In genomic region chr4:76987153-76987562, GRCh38 we compare ENCODE assay signal across 11 cellular contexts. TPM values are rescaled to one million over a fixed set of nuclear protein-coding genes. Genes with fewer than 3 reads are reported as not detected.
DNase-seq lines count a peak whose midpoint lies in the region; ATAC-seq, FAIRE-seq and TF ChIP-seq lines count a peak whose summit lies in the region.
"Had no signal": no experiment of that assay in that cellular context is flagged by ENCODE, and none has a peak within 500 bp of the region (broad histone marks: within the 10 kb centered on the region; RNA-seq: fewer than 3 reads in every experiment).

No MANE protein-coding gene starts in this region.

- H3K9ac ChIP-seq in skeletal muscle tissue (ENCODE audit: low read depth in 1 of 3, low read length in 3 of 3) (no peak overlapping the region), kidney (ENCODE audit: low read length in 2 of 2) (no peak overlapping the region)

- H3F3A ChIP-seq in GM23338 (replicated peaks; ENCODE audit: low read depth): no peaks in the 10 kb centered on the region

- no peak overlapping the region; the same call in 2 of the 3 replicates for H3K4me3 Mint-ChIP-seq in GM23338
- H3K4me3 Mint-ChIP-seq in WTC11: no peak overlapping the region
- H3K4me3 Mint-ChIP-seq: memory B cell had no signal

- H3K27ac Mint-ChIP-seq in GM23338 (no peak overlapping the region; the same call in 1 of the 2 replicates), WTC11 (peak overlapping the region; percentile 46; the same call in 1 of the 2 replicates)
- H3K27ac Mint-ChIP-seq: memory B cell had no signal

- TF ChIP-seq CTCF in GM23338 (conservative IDR thresholded peaks at IDR 0.05; ENCODE audit: low read depth in 2 of 2): no peak
- no peak for TF ChIP-seq CTCF in WTC11 (IDR thresholded peaks at IDR 0.05)
- TF ChIP-seq CTCF in heart right ventricle (IDR thresholded peaks at IDR 0.05): peak in 1 of 9 donors; percentile 8
- TF ChIP-seq CTCF in tibial nerve (IDR thresholded peaks at IDR 0.05): no peak
- no peak for TF ChIP-seq CTCF in kidney (IDR thresholded peaks at IDR 0.05; ENCODE audit: borderline replicate concordance, extremely low read depth, insufficient read depth)

- H3K9me3 Mint-ChIP-seq in GM23338: peaks cover 6% of the 10 kb centered on the region; the same call in 2 of the 3 replicates
- peaks cover 9% of the 10 kb centered on the region for H3K9me3 Mint-ChIP-seq in WTC11

- H3K4me3 ChIP-seq in GM23338: no peak overlapping the region
- H3K4me3 ChIP-seq in heart right ventricle: peak overlapping the region in 2 of 10 donors; percentile 14 to 22
- peak overlapping the region in 1 of 3 donors; percentile 27 for H3K4me3 ChIP-seq in skeletal muscle tissue (ENCODE audit: low read length in 3 of 3)
- H3K4me3 ChIP-seq in tibial nerve: no peak overlapping the region
- no peak overlapping the region for H3K4me3 ChIP-seq in kidney (ENCODE audit: low read length in 2 of 2)

- H3K9me2 ChIP-seq in GM23338 (ENCODE audit: insufficient read depth): no peaks in the 10 kb centered on the region

- H3K36me3 Mint-ChIP-seq in GM23338 (ENCODE audit: low read depth) (peaks cover 15% of the 10 kb centered on the region), WTC11 (peaks cover 8% of the 10 kb centered on the region)

- no peaks in the 10 kb centered on the region for H3K36me3 ChIP-seq in GM23338 (ENCODE audit: insufficient read depth)
- H3K36me3 ChIP-seq in heart right ventricle: no peaks in the 10 kb centered on the region
- no peaks in the 10 kb centered on the region for H3K36me3 ChIP-seq in skeletal muscle tissue (ENCODE audit: control insufficient read depth in 3 of 3, insufficient read depth in 3 of 3, low read length in 3 of 3)
- no peaks in the 10 kb centered on the region for H3K36me3 ChIP-seq in tibial nerve
- no peaks in the 10 kb centered on the region for H3K36me3 ChIP-seq in kidney (ENCODE audit: control insufficient read depth in 1 of 2, insufficient read depth in 2 of 2, low read length in 2 of 2)

- H2AFZ ChIP-seq in GM23338: no peak overlapping the region

- H3K27ac ChIP-seq in GM23338 (ENCODE audit: low read depth) (peak overlapping the region; percentile 74), heart right ventricle (peak overlapping the region in 6 of 10 donors; percentile 0 to 75 (median 47)), skeletal muscle tissue (ENCODE audit: low read depth, low read length) (peak overlapping the region; percentile 59), tibial nerve (peak overlapping the region in 2 of 4 donors; percentile 37 to 85), kidney (ENCODE audit: low read depth in 2 of 2, low read length in 2 of 2) (peak overlapping the region in 1 of 2 donors; percentile 38)

- peak; percentile 69 for DNase-seq in GM23338 (ENCODE audit: low spot score)
- DNase-seq in WTC11 (ENCODE audit: low spot score): peak; percentile 29
- peak; percentile 28 to 36 for DNase-seq in heart right ventricle
- no peak for DNase-seq in tibial nerve (ENCODE audit: low spot score in 2 of 2)
- no peak for DNase-seq in kidney
- DNase-seq: activated T-cell treated with anti-CD3 and anti-CD28 coated beads, Interleukin-2, amount 50 U/mL, for 48 hours; NCI-H187 had no signal

- TF ChIP-seq EP300 in tibial nerve (IDR thresholded peaks at IDR 0.05): no peak

- H3K4me1 Mint-ChIP-seq in GM23338: peaks cover 54% of the 10 kb centered on the region
- H3K4me1 Mint-ChIP-seq in WTC11: peaks cover 74% of the 10 kb centered on the region

- H3K9me3 ChIP-seq in heart right ventricle (peaks cover 0 to 4% (median 0%) of the 10 kb centered on the region in 11 donors), skeletal muscle tissue (ENCODE audit: control insufficient read depth in 3 of 3, low read length in 3 of 3) (no peaks in the 10 kb centered on the region), tibial nerve (no peaks in the 10 kb centered on the region), kidney (ENCODE audit: control insufficient read depth in 1 of 2, low read length in 2 of 2) (no peaks in the 10 kb centered on the region)

- intact Hi-C loops in heart right ventricle (cut with DNase I): loop anchor here in 1 of 10 donors (5.0 kb wide), 1 partner anchor 35 kb away; no protein-coding TSS in a partner anchor
- intact Hi-C loops in kidney (cut with DNase I): no loop called here

- peak overlapping the region; percentile 62 for H3K4me2 ChIP-seq in GM23338

- no peaks in the 10 kb centered on the region for H3K27me3 ChIP-seq in GM23338 (ENCODE audit: insufficient read depth)
- H3K27me3 ChIP-seq in heart right ventricle: no peaks in the 10 kb centered on the region
- H3K27me3 ChIP-seq in skeletal muscle tissue (ENCODE audit: control insufficient read depth in 3 of 3, insufficient read depth in 3 of 3, low read length in 3 of 3): no peaks in the 10 kb centered on the region
- no peaks in the 10 kb centered on the region for H3K27me3 ChIP-seq in tibial nerve

- ATAC-seq in GM23338 (peak; percentile 88), WTC11 (peak; percentile 81), heart right ventricle (peak in 5 of 8 donors; percentile 16 to 51 (median 33)), HG02678 (IDR thresholded peaks at IDR 0.05; ENCODE audit: unreplicated experiment) (no peak), HG03095 (IDR thresholded peaks at IDR 0.05; ENCODE audit: unreplicated experiment) (no peak)

- H3K27me3 Mint-ChIP-seq in GM23338 (ENCODE audit: insufficient read depth, low read depth, poor library complexity) (peaks cover 4% of the 10 kb centered on the region), WTC11 (ENCODE audit: low read depth) (no peaks in the 10 kb centered on the region)
- H3K27me3 Mint-ChIP-seq: memory B cell had no signal

- POLR2A ChIA-PET in WTC11 (lab: Charles Lee): no interaction called here

- WGBS in heart right ventricle, 2 donors: 47 to 49% methylated on average over 4 of the region's 4 CpGs
- 44 to 50% methylated on average over 4 of the region's 4 CpGs for WGBS in tibial nerve, 2 donors

- TF ChIP-seq POLR2A in tibial nerve (IDR thresholded peaks at IDR 0.05): no peak

- peaks cover 76% of the 10 kb centered on the region for H3K79me2 ChIP-seq in GM23338 (replicated peaks; ENCODE audit: insufficient read depth)

- CTCF ChIA-PET in WTC11 (lab: Charles Lee): interaction anchor here (1.0 to 2.1 kb wide), 3 partner anchors 15 to 59 kb away, joined by 3 to 7 read pairs (median 5); partner anchors contain the start of gene SEPTIN11

- no peak for FAIRE-seq in kidney (lab: Jason Lieb, UNC)

- peaks cover 39% of the 10 kb centered on the region for H3K4me1 ChIP-seq in GM23338 (ENCODE audit: insufficient read depth)
- peaks cover 3 to 92% (median 45%) of the 10 kb centered on the region in 9 donors for H3K4me1 ChIP-seq in heart right ventricle
- H3K4me1 ChIP-seq in skeletal muscle tissue (ENCODE audit: control insufficient read depth in 3 of 3, insufficient read depth in 3 of 3, low read length in 3 of 3): peaks cover 19 to 42% (median 39%) of the 10 kb centered on the region in 3 donors
- peaks cover 0 to 57% (median 22%) of the 10 kb centered on the region in 4 donors for H3K4me1 ChIP-seq in tibial nerve
- peaks cover 26 to 38% of the 10 kb centered on the region in 2 donors for H3K4me1 ChIP-seq in kidney (ENCODE audit: control insufficient read depth in 1 of 2, insufficient read depth in 1 of 2, low read depth in 1 of 2, low read length in 2 of 2)

- no peaks in the 10 kb centered on the region for H4K20me1 ChIP-seq in GM23338 (replicated peaks; ENCODE audit: insufficient read depth)

TF ChIP-seq in GM23338, 12 proteins besides CTCF, POLR2A, EP300 and RAD21 (continues in another document):
- TF ChIP-seq POLR2AphosphoS5 (IDR thresholded peaks at IDR 0.05; ENCODE audit: low read depth): no peak

TF ChIP-seq in WTC11, 78 proteins besides CTCF, POLR2A, EP300 and RAD21:
- TF ChIP-seq MXD4 (CRISPR knock-in tag; IDR thresholded peaks at IDR 0.05; ENCODE audit: borderline replicate concordance): no peak

RNA-seq across cellular contexts. Expression of gene SEPTIN11, which starts 37.6 kb away (rescaled TPM):
- 72.0 and 81.6 TPM in 2 replicates for total RNA-seq in GM23338 (2014; rRNA removed; shearing (Covaris generic))
- polyA plus RNA-seq in GM23338 (2016; fragmentation: Nextera tagmentation; extraction: Ambion mirVana) (57.3 and 80.0 TPM in 2 replicates), heart right ventricle (10 to 100 TPM; 11.2 to 15.9 TPM), kidney (ENCODE audit: insufficient read depth, low read depth, low replicate concordance) (38.0 TPM)
- total RNA-seq in WTC11 (2021) (99.8 to 125 TPM (median 103 TPM) in 3 replicates), heart right ventricle (10 to 100 TPM; 26.3 to 55.2 (median 30.6) TPM), skeletal muscle tissue (325 TPM), tibial nerve (100 to 1,000 TPM; 111 to 205 (median 176) TPM), kidney (118 TPM)

Comparison
In these comparisons a context has a peak if more than half of its experiments do, and no peak if none do; other contexts are left out.
1. ATAC-seq: peak in GM23338 (single experiment), WTC11 (single experiment) and heart right ventricle (5 of 8); none in HG02678 (single experiment) and HG03095 (single experiment).
2. DNase-seq: peak in GM23338 (single experiment), WTC11 (single experiment) and heart right ventricle (2 of 2); none in tibial nerve (0 of 2) and kidney (single experiment).